In the genomic region with DNA sequence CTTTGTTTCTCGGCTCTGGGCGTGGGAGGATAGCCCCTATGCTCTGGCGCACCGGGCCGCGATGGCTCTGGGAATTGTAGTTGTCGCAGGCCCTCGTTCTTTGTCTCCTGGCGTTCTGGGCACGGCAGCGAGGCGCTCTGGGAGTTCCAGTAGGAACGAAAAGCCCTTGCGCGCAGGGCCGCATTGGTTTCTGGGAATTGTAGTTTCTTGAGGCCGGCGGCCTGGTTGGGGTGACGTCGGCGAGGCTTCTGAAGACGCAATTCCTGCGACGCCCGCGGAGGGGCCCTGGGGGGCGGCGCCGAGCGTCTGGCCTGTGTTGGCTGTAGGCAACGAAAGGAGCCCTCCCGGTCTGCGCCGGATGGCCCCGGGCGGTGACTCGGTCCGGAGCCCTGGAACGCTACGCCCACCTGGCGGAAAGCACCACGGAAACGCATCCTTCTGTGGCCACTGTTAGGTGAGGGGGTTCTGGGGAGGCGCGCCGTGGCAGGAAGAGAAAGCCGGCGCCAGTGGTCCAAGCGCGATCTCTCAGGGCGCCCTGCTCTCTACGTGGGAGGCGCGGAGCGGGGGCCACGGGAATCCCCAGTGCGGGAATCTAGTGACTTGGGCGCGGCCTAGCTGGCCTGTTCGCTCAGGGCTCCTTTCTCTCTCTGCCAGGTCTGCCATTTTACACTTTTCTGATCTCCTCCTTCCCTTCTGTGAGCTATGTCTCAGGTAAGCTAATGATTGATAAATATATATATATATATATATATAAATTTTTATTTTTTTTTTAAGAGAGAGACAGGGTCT, we compare ENCODE assay signal across 8 cellular contexts. TPM values are rescaled to one million over a fixed set of nuclear protein-coding genes. Genes with fewer than 3 reads are reported as not detected.
DNase-seq lines count a peak whose midpoint lies in the region; ATAC-seq and TF ChIP-seq lines count a peak whose summit lies in the region.

A gene (plus strand): TSS at position 305 of the 789 bp plus-strand sequence. CDS start 398 bp downstream, at position 703.

- no peaks in the 10 kb centered on the region; the same call in 1 of the 2 replicates for H4K20me1 ChIP-seq in IMR-90 (ENCODE audit: insufficient read depth, low read length)

- H3K27ac ChIP-seq in IMR-90 (ENCODE audit: insufficient read depth, low read length): peak within 1 kb of the TSS; percentile 86
- H3K27ac ChIP-seq in Peyer's patch: peak within 1 kb of the TSS; percentile 92 to 99 (median 96)

- CTCF ChIA-PET in IMR-90 (lab: Yijun Ruan, JAX): no interaction called here

- H3K9me3 ChIP-seq in IMR-90 (ENCODE audit: control insufficient read depth, insufficient read depth, low read length) (peaks cover 46% of the 10 kb centered on the region), Peyer's patch (peaks cover 0 to 80% (median 26%) of the 10 kb centered on the region in 4 donors)

- H3K9me3 Mint-ChIP-seq in nephron: peaks cover 62% of the 10 kb centered on the region
- peaks cover 38 to 55% of the 10 kb centered on the region in 2 donors for H3K9me3 Mint-ChIP-seq in stimulated activated naive CD8-positive, alpha-beta T cell treated with anti-CD3 and anti-CD28 coated beads, Interleukin-15, amount 100 ng/mL, for 72 hours

- ATAC-seq in GM21528 (IDR thresholded peaks at IDR 0.05; ENCODE audit: low FRiP score, unreplicated experiment) (peak; percentile 75), IMR-90 (ENCODE audit: low read depth) (peak; percentile 82)
- ATAC-seq in stimulated activated naive CD8-positive, alpha-beta T cell treated with anti-CD3 and anti-CD28 coated beads, Interleukin-15, amount 100 ng/mL, for 72 hours: peak; percentile 84

- POLR2A ChIA-PET in IMR-90 (lab: Charles Lee; ENCODE audit: unreplicated experiment): interaction anchor here (0.6 kb wide), 2 partner anchors 43 to 747 kb away, joined by 5 to 7 read pairs; no protein-coding TSS in a partner anchor

- no peak; the same call in 1 of the 2 replicates for TF ChIP-seq RAD21 in IMR-90 (IDR thresholded peaks at IDR 0.05; ENCODE audit: low read length)

- H3K4me3 ChIP-seq in IMR-90 (ENCODE audit: insufficient read depth, low read depth, low read length): peak within 1 kb of the TSS; percentile 90
- H3K4me3 ChIP-seq in Peyer's patch: peak within 1 kb of the TSS; percentile 66 to 94 (median 72)
- peak within 1 kb of the TSS; percentile 88 for H3K4me3 ChIP-seq in fibroblast of the aortic adventitia (ENCODE audit: low read depth, low read length)

- intact Hi-C loops in IMR-90 (cut with micrococcal nuclease): loop anchor here (1.0 to 2.0 kb wide), 3 partner anchors 50 to 100 kb away; a partner anchor contains a TSS

- H3K36me3 ChIP-seq in IMR-90 (ENCODE audit: control insufficient read depth, insufficient read depth, low read length) (peaks cover 23% of the 10 kb centered on the region), Peyer's patch (peaks cover 1 to 42% (median 4%) of the 10 kb centered on the region in 3 donors)

- no peak within 1 kb of the TSS for H3K27ac Mint-ChIP-seq in nephron
- no peak within 1 kb of the TSS for H3K27ac Mint-ChIP-seq in stimulated activated naive CD8-positive, alpha-beta T cell treated with anti-CD3 and anti-CD28 coated beads, Interleukin-15, amount 100 ng/mL, for 72 hours

- WGBS in IMR-90 (ENCODE audit: extremely low coverage in 2 of 2, insufficient read length in 1 of 2), 2 experiments: 0% methylated on average over 12 of the region's 60 CpGs; no CpG with 5 or more reads in 1 of the 2 experiments

- H2AK5ac ChIP-seq in IMR-90 (ENCODE audit: low read depth, low read length): peak within 1 kb of the TSS; percentile 71

- peak; percentile 98 for DNase-seq in DMS79 treated with DMSO at 0.1 percent for 48 hours (lab: John Stamatoyannopoulos, UW)
- DNase-seq in IMR-90: peak; percentile 96
- DNase-seq in Peyer's patch: peak; percentile 93 to 98 (median 96)
- peak; percentile 91 for DNase-seq in activated T-helper 9 cell treated with anti-CD3 and anti-CD28 coated beads, Interleukin-2, amount 50 U/mL, for 16 hours (ENCODE audit: low read depth)
- peak; percentile 97 for DNase-seq in fibroblast of the aortic adventitia (ENCODE audit: low read depth)
- peak; percentile 96 to 98 for DNase-seq in stimulated activated naive CD8-positive, alpha-beta T cell treated with anti-CD3 and anti-CD28 coated beads, Interleukin-15, amount 100 ng/mL, for 72 hours

- H3K27me3 ChIP-seq in IMR-90 (ENCODE audit: control insufficient read depth, insufficient read depth, low read length) (no peaks in the 10 kb centered on the region), Peyer's patch (no peaks in the 10 kb centered on the region)

- H3K23ac ChIP-seq in IMR-90 (ENCODE audit: low read depth, low read length): peak within 1 kb of the TSS; percentile 48; the same call in 1 of the 2 replicates

- TF ChIP-seq CTCF in IMR-90 (conservative IDR thresholded peaks at IDR 0.05; ENCODE audit: low read depth, low read length) (0 out of 2 replicates have a peak, but pooled peaks have one; percentile 7), Peyer's patch (IDR thresholded peaks at IDR 0.05) (peak; percentile 17 to 52 (median 40)), fibroblast of the aortic adventitia (IDR thresholded peaks at IDR 0.05; ENCODE audit: insufficient read depth, low read length) (peak; percentile 39), nephron (IDR thresholded peaks at IDR 0.05; ENCODE audit: unreplicated experiment in 3 of 3) (peak; percentile 17 to 43 (median 20))

- peak within 1 kb of the TSS; percentile 85 for H2BK5ac ChIP-seq in IMR-90 (ENCODE audit: low read depth, low read length, poor library complexity, severe bottlenecking)

- peak within 1 kb of the TSS; percentile 31; the same call in 1 of the 2 replicates for H3K18ac ChIP-seq in IMR-90 (ENCODE audit: low read depth, low read length)

- peak within 1 kb of the TSS; percentile 100 for H2AFZ ChIP-seq in IMR-90 (replicated peaks; ENCODE audit: low read length, poor library complexity)

- H4K5ac ChIP-seq in IMR-90 (ENCODE audit: low read depth, low read length): peak within 1 kb of the TSS; percentile 89

- in situ Hi-C loops in IMR-90 (cut with MboI; ENCODE audit: low sequenced_read_pairs): no loop called here

- H2AK9ac ChIP-seq in IMR-90 (replicated peaks; ENCODE audit: low read depth, low read length, poor library complexity): peak within 1 kb of the TSS; percentile 66

- peak within 1 kb of the TSS; percentile 36; the same call in 1 of the 2 replicates for H2BK120ac ChIP-seq in IMR-90 (ENCODE audit: low read depth, low read length)

- peak within 1 kb of the TSS; percentile 78 for H3K4ac ChIP-seq in IMR-90 (ENCODE audit: low read depth, low read length)

- H3K36me3 Mint-ChIP-seq in nephron (ENCODE audit: low read depth): peaks cover 15% of the 10 kb centered on the region

- no peak within 1 kb of the TSS for H2BK20ac ChIP-seq in IMR-90 (ENCODE audit: low read depth, low read length)

- dilution Hi-C loops in IMR-90 (cut with HindIII; ENCODE audit: low sequenced_read_pairs, unreplicated experiment): no loop called here

- peak within 1 kb of the TSS; percentile 96 for H3K4me2 ChIP-seq in IMR-90 (ENCODE audit: low read depth, low read length)

- no peak within 1 kb of the TSS for H3K4me3 Mint-ChIP-seq in nephron
- no peak within 1 kb of the TSS for H3K4me3 Mint-ChIP-seq in stimulated activated naive CD8-positive, alpha-beta T cell treated with anti-CD3 and anti-CD28 coated beads, Interleukin-15, amount 100 ng/mL, for 72 hours

- H3K79me1 ChIP-seq in IMR-90 (ENCODE audit: low read depth in 1 of 2, low read length in 2 of 2): peaks cover 15 to 20% of the 10 kb centered on the region in 2 experiments

- TF ChIP-seq POLR2A in IMR-90 (IDR thresholded peaks at IDR 0.05; ENCODE audit: low read depth, low read length) (peak; percentile 82), Peyer's patch (IDR thresholded peaks at IDR 0.05) (peak; percentile 32 to 41)

- peak within 1 kb of the TSS; percentile 82 for H4K91ac ChIP-seq in IMR-90 (ENCODE audit: insufficient read depth, low read depth, low read length)

- H4K8ac ChIP-seq in IMR-90 (ENCODE audit: low read depth in 2 of 2, low read length in 2 of 2): peak within 1 kb of the TSS; percentile 63 to 89

- H3K4me1 Mint-ChIP-seq in nephron: no peaks in the 10 kb centered on the region
- H3K4me1 Mint-ChIP-seq in stimulated activated naive CD8-positive, alpha-beta T cell treated with anti-CD3 and anti-CD28 coated beads, Interleukin-15, amount 100 ng/mL, for 72 hours: peaks cover 9% of the 10 kb centered on the region

- H3K4me1 ChIP-seq in IMR-90 (ENCODE audit: control insufficient read depth, insufficient read depth, low read length): no peaks in the 10 kb centered on the region; the same call in 1 of the 2 replicates
- peaks cover 0 to 4% (median 3%) of the 10 kb centered on the region in 4 donors for H3K4me1 ChIP-seq in Peyer's patch

- H3K14ac ChIP-seq in IMR-90 (replicated peaks; ENCODE audit: low read depth, low read length): peak within 1 kb of the TSS; percentile 72

- peak within 1 kb of the TSS; percentile 78 for H3K56ac ChIP-seq in IMR-90 (ENCODE audit: extremely low read depth, insufficient read depth, low read length)

- no TSS peak for BruUV-seq in IMR-90 (replicated peaks; lab: Mats Ljungman, UMichigan)

- no peak within 1 kb of the TSS; the same call in 2 of the 3 replicates for H2BK15ac ChIP-seq in IMR-90 (ENCODE audit: low read depth, low read length)

- H3K9me1 ChIP-seq in IMR-90 (ENCODE audit: insufficient read depth, low read length): no peaks in the 10 kb centered on the region

- peak within 1 kb of the TSS; percentile 88 for H3K9ac ChIP-seq in IMR-90 (ENCODE audit: low read depth, low read length)

- no peaks in the 10 kb centered on the region for H3K27me3 Mint-ChIP-seq in nephron (ENCODE audit: low read depth)
- no peaks in the 10 kb centered on the region for H3K27me3 Mint-ChIP-seq in stimulated activated naive CD8-positive, alpha-beta T cell treated with anti-CD3 and anti-CD28 coated beads, Interleukin-15, amount 100 ng/mL, for 72 hours

TF ChIP-seq in IMR-90, 13 proteins besides CTCF, POLR2A, EP300 and RAD21 (continues in another document):
- TF ChIP-seq MXI1 (IDR thresholded peaks at IDR 0.05; ENCODE audit: borderline replicate concordance, low read depth, low read length): 0 out of 2 replicates have a peak, but pooled peaks have one; percentile 45
- no peak for TF ChIP-seq RFX5 (IDR thresholded peaks at IDR 0.05; ENCODE audit: low read depth, low read length)
- TF ChIP-seq FOS (IDR thresholded peaks at IDR 0.05; ENCODE audit: low read depth, low read length): no peak
- TF ChIP-seq MAFK (IDR thresholded peaks at IDR 0.05; ENCODE audit: low read depth, low read length): no peak
- TF ChIP-seq RCOR1 (IDR thresholded peaks at IDR 0.05; ENCODE audit: insufficient replicate concordance, low read length): no peak
- TF ChIP-seq MAZ (IDR thresholded peaks at IDR 0.05; ENCODE audit: borderline replicate concordance, low read depth, low read length): peak; percentile 91; the same call in 1 of the 2 replicates
- no peak for TF ChIP-seq SMC3 (IDR thresholded peaks at IDR 0.05; ENCODE audit: low read depth, low read length)
- no peak for TF ChIP-seq CEBPB (IDR thresholded peaks at IDR 0.05; ENCODE audit: low read depth, low read length)

RNA-seq across cellular contexts. Expression of the gene that starts here (rescaled TPM):
- total RNA-seq in IMR-90 (2012; rRNA removed): 20.8 and 25.8 TPM in 2 replicates
- 8.3 and 9.0 TPM in 2 replicates for polyA plus RNA-seq in IMR-90 (2012; rRNA removed)
- 1.9 and 5.5 TPM in 2 replicates for polyA plus RNA-seq in IMR-90 (2012; cell fraction: cytosol; rRNA removed)
- 3.7 and 24.7 TPM in 2 replicates for polyA plus RNA-seq in IMR-90 (2012; cell fraction: nucleus; rRNA removed; ENCODE audit: low replicate concordance)
- total RNA-seq in Peyer's patch: 10 to 100 TPM; 13.0 to 22.3 (median 15.6) TPM
- 16.4 and 23.1 TPM in 2 replicates for total RNA-seq in fibroblast of the aortic adventitia (ENCODE audit: low replicate concordance)

Comparison
In these comparisons a context has a peak if more than half of its experiments do, and no peak if none do; other contexts are left out.
1. Peak in every context shown above with its lines: DNase-seq, ATAC-seq, H3K4me3 ChIP-seq and H3K27ac ChIP-seq.